1 cellular context compared by ENCODE assay signal in the genomic region with DNA sequence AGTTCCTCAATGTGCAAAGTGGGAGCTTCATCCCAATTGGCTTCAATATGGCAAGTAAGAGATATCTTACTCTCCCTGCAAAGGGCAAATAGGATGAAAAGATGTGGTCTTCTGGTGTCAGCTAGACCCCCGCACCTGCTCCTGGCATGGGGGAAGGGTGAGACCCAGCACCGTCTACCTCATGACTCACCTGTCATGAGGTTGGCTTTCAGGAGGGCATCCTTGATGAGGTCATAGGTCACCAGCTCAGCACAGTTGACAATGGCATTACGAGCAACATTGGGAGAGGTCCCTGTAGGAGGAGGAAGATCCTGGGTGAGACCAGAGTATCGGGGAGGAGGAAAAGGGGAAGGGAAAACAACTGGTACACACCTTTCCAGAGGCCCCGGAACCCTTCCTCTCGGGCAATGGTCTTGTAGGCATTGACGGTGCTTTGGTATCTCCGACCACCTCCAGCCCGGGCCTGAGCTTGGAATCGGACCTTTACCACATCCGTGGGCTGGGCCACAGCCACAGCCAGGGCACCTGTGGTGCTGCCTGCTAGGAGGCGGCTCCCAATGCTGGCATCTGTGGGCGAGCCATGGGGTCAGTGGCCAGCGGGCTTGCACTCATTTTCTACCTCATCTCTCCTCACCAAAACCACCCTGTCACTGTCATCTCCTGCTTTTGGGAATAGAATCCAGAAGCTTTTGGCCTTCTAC.
TF ChIP-seq lines count a peak whose summit lies in the region.

No MANE protein-coding gene starts in this region.

TF ChIP-seq in HepG2, 621 proteins besides CTCF, POLR2A, EP300 and RAD21:
- no peak for TF ChIP-seq CHCHD3 (CRISPR knock-in tag; IDR thresholded peaks at IDR 0.05)
- no peak for TF ChIP-seq TP53 (CRISPR knock-in tag; conservative IDR thresholded peaks at IDR 0.05)
- TF ChIP-seq ATF7 (IDR thresholded peaks at IDR 0.05) = peak; percentile 74
- no peak for TF ChIP-seq ATF7 (CRISPR knock-in tag; IDR thresholded peaks at IDR 0.05)
- TF ChIP-seq, protein P1, sequence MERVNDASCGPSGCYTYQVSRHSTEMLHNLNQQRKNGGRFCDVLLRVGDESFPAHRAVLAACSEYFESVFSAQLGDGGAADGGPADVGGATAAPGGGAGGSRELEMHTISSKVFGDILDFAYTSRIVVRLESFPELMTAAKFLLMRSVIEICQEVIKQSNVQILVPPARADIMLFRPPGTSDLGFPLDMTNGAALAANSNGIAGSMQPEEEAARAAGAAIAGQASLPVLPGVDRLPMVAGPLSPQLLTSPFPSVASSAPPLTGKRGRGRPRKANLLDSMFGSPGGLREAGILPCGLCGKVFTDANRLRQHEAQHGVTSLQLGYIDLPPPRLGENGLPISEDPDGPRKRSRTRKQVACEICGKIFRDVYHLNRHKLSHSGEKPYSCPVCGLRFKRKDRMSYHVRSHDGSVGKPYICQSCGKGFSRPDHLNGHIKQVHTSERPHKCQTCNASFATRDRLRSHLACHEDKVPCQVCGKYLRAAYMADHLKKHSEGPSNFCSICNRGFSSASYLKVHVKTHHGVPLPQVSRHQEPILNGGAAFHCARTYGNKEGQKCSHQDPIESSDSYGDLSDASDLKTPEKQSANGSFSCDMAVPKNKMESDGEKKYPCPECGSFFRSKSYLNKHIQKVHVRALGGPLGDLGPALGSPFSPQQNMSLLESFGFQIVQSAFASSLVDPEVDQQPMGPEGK (CRISPR knock-in tag; IDR thresholded peaks at IDR 0.05) = no peak
- peak; percentile 54; the same call in 1 of the 2 replicates for TF ChIP-seq CREB1 (IDR thresholded peaks at IDR 0.05)
- TF ChIP-seq CREB1 (CRISPR knock-in tag; IDR thresholded peaks at IDR 0.05) = no peak
TF ChIP-seq in HepG2: peak in this region for 2.
